In the genomic region with DNA sequence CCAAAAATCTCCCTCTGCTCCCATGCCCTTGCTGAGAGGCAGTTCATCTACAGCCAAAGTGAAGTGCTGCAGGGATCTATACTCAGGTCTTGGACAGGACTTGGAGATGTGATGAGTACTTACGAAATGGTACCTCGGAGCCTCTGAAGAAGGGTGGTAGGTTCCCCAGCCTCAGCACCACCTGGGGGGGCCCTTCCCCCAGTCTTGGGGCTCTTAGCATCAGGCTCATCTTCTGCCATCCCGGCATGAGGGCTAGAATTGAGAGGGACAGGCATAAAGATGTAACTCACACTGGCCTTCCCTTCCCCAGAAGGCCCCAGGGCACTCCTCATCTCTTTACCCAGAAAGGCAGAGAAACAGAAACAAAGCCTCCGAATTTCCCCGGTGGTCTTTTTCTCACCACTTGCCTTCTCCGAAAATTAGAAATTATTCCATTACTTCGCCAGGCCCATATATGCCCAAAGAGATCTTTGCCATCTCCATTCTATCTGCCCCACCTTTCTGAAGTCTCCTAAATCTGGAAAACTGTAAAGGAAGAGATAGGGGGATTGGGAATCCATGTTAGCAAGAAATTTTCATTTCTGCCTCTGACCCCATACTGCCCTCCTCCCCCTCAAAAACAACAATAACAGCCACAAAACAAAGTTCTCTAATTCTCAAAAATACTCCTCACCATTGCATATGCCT, we compare ENCODE assay signal across 8 cellular contexts. TPM values are rescaled to one million over a fixed set of nuclear protein-coding genes. Genes with fewer than 3 reads are reported as not detected.
DNase-seq lines count a peak whose midpoint lies in the region; TF ChIP-seq lines count a peak whose summit lies in the region.

No MANE protein-coding gene starts in this region.

- TF ChIP-seq CTCF in VCaP (conservative IDR thresholded peaks at IDR 0.05) (no peak), fibroblast of mammary gland (conservative IDR thresholded peaks at IDR 0.05; ENCODE audit: control insufficient read depth, insufficient read depth, low read depth, low read length) (no peak), retinal pigment epithelial cell (conservative IDR thresholded peaks at IDR 0.05; ENCODE audit: low read depth, low read length) (no peak)

- H3K27ac ChIP-seq in VCaP: peak overlapping the region; percentile 88

- H3K4me3 ChIP-seq in GM08714 (ENCODE audit: low read length): peak overlapping the region; percentile 78
- H3K4me3 ChIP-seq in fibroblast of mammary gland (ENCODE audit: control insufficient read depth, low read depth, low read length): peak overlapping the region; percentile 88
- peak overlapping the region; percentile 88 for H3K4me3 ChIP-seq in retinal pigment epithelial cell (ENCODE audit: low read length)

- no peak for DNase-seq in fibroblast of mammary gland (ENCODE audit: low read depth)
- no peak for DNase-seq in retinal pigment epithelial cell (ENCODE audit: low read depth)
- no peak for DNase-seq in SK-N-DZ (ENCODE audit: low spot score)
- no peak for DNase-seq in ureter (ENCODE audit: low spot score)
- no peak for DNase-seq in NCI-H446 (lab: John Stamatoyannopoulos, UW)
- no peak for DNase-seq in SKM-1 (lab: John Stamatoyannopoulos, UW; ENCODE audit: unreplicated experiment)

RNA-seq across cellular contexts. Expression of gene RFX5, which starts 0.8 kb away (rescaled TPM):
- polyA plus RNA-seq in SK-N-DZ (2014; cell fraction: cytosol; rRNA removed): 74.4 and 80.4 TPM in 2 replicates
- 226 and 232 TPM in 2 replicates for polyA plus RNA-seq in SK-N-DZ (2014; cell fraction: nucleus; rRNA removed)
- 32.5 TPM for total RNA-seq in ureter

RNA-seq across cellular contexts. Expression of gene PI4KB, which starts 19.0 kb away (rescaled TPM):
- 20.2 and 33.5 TPM in 2 replicates for polyA plus RNA-seq in SK-N-DZ (2014; cell fraction: cytosol; rRNA removed)
- 22.5 and 44.0 TPM in 2 replicates for polyA plus RNA-seq in SK-N-DZ (2014; cell fraction: nucleus; rRNA removed)
- total RNA-seq in ureter: 91.5 TPM

RNA-seq across cellular contexts. Expression of gene SELENBP1, which starts 26.3 kb away (rescaled TPM):
- 14.7 and 21.7 TPM in 2 replicates for polyA plus RNA-seq in SK-N-DZ (2014; cell fraction: cytosol; rRNA removed)
- 48.6 and 48.9 TPM in 2 replicates for polyA plus RNA-seq in SK-N-DZ (2014; cell fraction: nucleus; rRNA removed)
- total RNA-seq in ureter: 57.1 TPM

RNA-seq across cellular contexts. Expression of gene PSMB4, which starts 53.1 kb away (rescaled TPM):
- 577 and 606 TPM in 2 replicates for polyA plus RNA-seq in SK-N-DZ (2014; cell fraction: cytosol; rRNA removed)
- 584 and 729 TPM in 2 replicates for polyA plus RNA-seq in SK-N-DZ (2014; cell fraction: nucleus; rRNA removed)
- total RNA-seq in ureter: 205 TPM
